20 cellular contexts compared by ENCODE assay signal in genomic region chr3:10771486-10772225, GRCh38. TPM values are rescaled to one million over a fixed set of nuclear protein-coding genes. Genes with fewer than 3 reads are reported as not detected.
"Had no signal": no experiment of that assay in that cellular context is flagged by ENCODE, and none has a peak within 500 bp of the region (broad histone marks: within the 10 kb centered on the region; RNA-seq: fewer than 3 reads in every experiment).

No MANE protein-coding gene starts in this region.

- ATAC-seq: activated T-cell treated with anti-CD3 and anti-CD28 coated beads, Interleukin-2, amount 50 U/mL, for 4 hours; psoas muscle; sciatic nerve; stimulated activated naive CD8-positive, alpha-beta T cell treated with anti-CD3 and anti-CD28 coated beads, Interleukin-15, Interleukin-2, amounts not matched to agents 100 U/mL and 50 U/mL, for 24 hours had no signal

- H3K36me3 ChIP-seq: adrenal gland, lower lobe of right lung, transverse colon had no signal

- H3K4me1 Mint-ChIP-seq: activated naive CD4-positive, alpha-beta T cell treated with anti-CD3 and anti-CD28 coated beads, Interleukin-2, amount 50 U/mL, for 24 hours; central memory CD8-positive, alpha-beta T cell; neural crest cell had no signal

- H3K27ac ChIP-seq: adrenal gland, lower lobe of right lung, psoas muscle, transverse colon had no signal

- H3K4me3 ChIP-seq: adrenal gland, lower lobe of right lung, psoas muscle, transverse colon had no signal

- H3K4me3 Mint-ChIP-seq: activated naive CD4-positive, alpha-beta T cell treated with anti-CD3 and anti-CD28 coated beads, Interleukin-2, amount 50 U/mL, for 24 hours; activated T-cell treated with anti-CD3 and anti-CD28 coated beads, Interleukin-2, amount 50 U/mL, for 4 hours; central memory CD8-positive, alpha-beta T cell; dendritic cell treated with granulocyte-macrophage colony-stimulating factor and Interleukin-4, amounts not matched to agents 40 ng/mL and 50 ng/mL, for 4 days; neural crest cell had no signal

- H3K36me3 Mint-ChIP-seq: activated naive CD4-positive, alpha-beta T cell treated with anti-CD3 and anti-CD28 coated beads, Interleukin-2, amount 50 U/mL, for 24 hours had no signal

- H3K4me1 ChIP-seq: adrenal gland, lower lobe of right lung, psoas muscle, transverse colon had no signal

- H3K9me3 ChIP-seq: adrenal gland, lower lobe of right lung, psoas muscle, transverse colon had no signal

- H3K27ac Mint-ChIP-seq: activated naive CD4-positive, alpha-beta T cell treated with anti-CD3 and anti-CD28 coated beads, Interleukin-2, amount 50 U/mL, for 24 hours; dendritic cell treated with granulocyte-macrophage colony-stimulating factor and Interleukin-4, amounts not matched to agents 40 ng/mL and 50 ng/mL, for 4 days had no signal

- DNase-seq: activated CD4-positive, alpha-beta T cell treated with anti-CD3 and anti-CD28 coated beads for 1 hour; activated CD4-positive, alpha-beta T cell treated with anti-CD3 and anti-CD28 coated beads, Interleukin-2, amount 50 U/mL, for 4 hours; activated effector memory CD4-positive, alpha-beta T cell treated with anti-CD3 and anti-CD28 coated beads, Interleukin-2, amount 50 U/mL, for 16 hours; activated T-cell treated with anti-CD3 and anti-CD28 coated beads, Interleukin-2, amount 50 U/mL, for 4 hours; hypothalamus; lower lobe of right lung; midbrain; psoas muscle; stimulated activated naive CD8-positive, alpha-beta T cell treated with anti-CD3 and anti-CD28 coated beads, Interleukin-15, Interleukin-2, amounts not matched to agents 100 U/mL and 50 U/mL, for 24 hours; transverse colon had no signal

- H3K9me3 Mint-ChIP-seq: activated naive CD4-positive, alpha-beta T cell treated with anti-CD3 and anti-CD28 coated beads, Interleukin-2, amount 50 U/mL, for 24 hours; activated T-cell treated with anti-CD3 and anti-CD28 coated beads, Interleukin-2, amount 50 U/mL, for 4 hours; central memory CD8-positive, alpha-beta T cell; dendritic cell treated with granulocyte-macrophage colony-stimulating factor and Interleukin-4, amounts not matched to agents 40 ng/mL and 50 ng/mL, for 4 days; neural crest cell had no signal

RNA-seq across cellular contexts. Expression of gene SLC6A11, which starts 44.4 kb away (rescaled TPM):
- total RNA-seq: activated T-cell treated with anti-CD3 and anti-CD28 coated beads, Interleukin-2, amount 50 U/mL, for 4 hours; glomerular endothelial cell; lower lobe of right lung; myocyte; osteoblast; psoas muscle; T-helper 1 cell treated with Interleukin-12 subunit alpha and Interleukin-12 subunit beta and Interleukin-4 antibody, amounts not matched to agents 30 ng/mL and 1 ng/mL, for 36 hours; transverse colon had no signal
